Comparison of ENCODE assay signal across 1 cellular context in the genomic region with DNA sequence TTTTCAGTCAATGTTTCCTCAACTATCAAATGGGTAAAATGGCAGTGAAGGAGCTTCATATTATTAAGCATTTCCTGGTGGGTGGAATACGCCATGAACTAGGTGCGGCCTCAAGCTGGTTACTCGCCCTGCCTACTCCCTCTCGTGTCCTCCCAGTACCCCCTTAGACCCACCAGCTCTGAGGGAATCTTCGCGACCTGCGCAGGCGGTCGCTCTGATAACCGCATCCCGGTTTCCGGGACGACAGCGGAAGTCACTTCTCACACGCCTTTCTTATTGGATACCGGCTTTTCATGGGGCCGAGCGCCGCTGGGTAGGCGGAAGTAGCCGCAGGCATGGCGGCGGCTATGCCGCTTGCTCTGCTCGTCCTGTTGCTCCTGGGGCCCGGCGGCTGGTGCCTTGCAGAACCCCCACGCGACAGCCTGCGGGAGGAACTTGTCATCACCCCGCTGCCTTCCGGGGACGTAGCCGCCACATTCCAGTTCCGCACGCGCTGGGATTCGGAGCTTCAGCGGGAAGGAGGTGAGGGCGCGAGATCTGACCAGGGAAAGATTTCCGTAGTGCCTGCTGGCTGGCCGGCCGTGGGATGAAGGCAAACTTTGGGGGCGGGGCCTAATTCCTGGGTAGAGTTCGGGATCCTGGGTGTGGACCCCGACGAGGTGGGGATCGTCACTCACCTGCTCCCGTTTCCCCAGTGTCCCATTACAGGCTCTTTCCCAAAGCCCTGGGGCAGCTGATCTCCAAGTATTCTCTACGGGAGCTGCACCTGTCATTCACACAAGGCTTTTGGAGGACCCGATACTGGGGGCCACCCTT.
A peak's percentile ranks its signal among the peaks of the same experiment; 100 is the strongest.
TF ChIP-seq lines count a peak whose summit lies in the region.

A gene (plus strand): TSS at position 320 of the 816 bp plus-strand sequence. CDS start 16 bp downstream, at position 336.

TF ChIP-seq in HepG2, 621 proteins besides CTCF, POLR2A, EP300 and RAD21 (continued from another document and continues in another):
- TF ChIP-seq, protein P1, sequence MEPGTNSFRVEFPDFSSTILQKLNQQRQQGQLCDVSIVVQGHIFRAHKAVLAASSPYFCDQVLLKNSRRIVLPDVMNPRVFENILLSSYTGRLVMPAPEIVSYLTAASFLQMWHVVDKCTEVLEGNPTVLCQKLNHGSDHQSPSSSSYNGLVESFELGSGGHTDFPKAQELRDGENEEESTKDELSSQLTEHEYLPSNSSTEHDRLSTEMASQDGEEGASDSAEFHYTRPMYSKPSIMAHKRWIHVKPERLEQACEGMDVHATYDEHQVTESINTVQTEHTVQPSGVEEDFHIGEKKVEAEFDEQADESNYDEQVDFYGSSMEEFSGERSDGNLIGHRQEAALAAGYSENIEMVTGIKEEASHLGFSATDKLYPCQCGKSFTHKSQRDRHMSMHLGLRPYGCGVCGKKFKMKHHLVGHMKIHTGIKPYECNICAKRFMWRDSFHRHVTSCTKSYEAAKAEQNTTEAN (CRISPR knock-in tag; conservative IDR thresholded peaks at IDR 0.05): 0 out of 2 replicates have a peak, but pooled peaks have one; percentile 45
- TF ChIP-seq ZNF12 (CRISPR knock-in tag; IDR thresholded peaks at IDR 0.05): 0 out of 2 replicates have a peak, but pooled peaks have one; percentile 19
- TF ChIP-seq MAFF (IDR thresholded peaks at IDR 0.05; ENCODE audit: low read depth, low read length): no peak
- TF ChIP-seq SMAD9 (CRISPR knock-in tag; IDR thresholded peaks at IDR 0.05): no peak
- TF ChIP-seq, protein P2, sequence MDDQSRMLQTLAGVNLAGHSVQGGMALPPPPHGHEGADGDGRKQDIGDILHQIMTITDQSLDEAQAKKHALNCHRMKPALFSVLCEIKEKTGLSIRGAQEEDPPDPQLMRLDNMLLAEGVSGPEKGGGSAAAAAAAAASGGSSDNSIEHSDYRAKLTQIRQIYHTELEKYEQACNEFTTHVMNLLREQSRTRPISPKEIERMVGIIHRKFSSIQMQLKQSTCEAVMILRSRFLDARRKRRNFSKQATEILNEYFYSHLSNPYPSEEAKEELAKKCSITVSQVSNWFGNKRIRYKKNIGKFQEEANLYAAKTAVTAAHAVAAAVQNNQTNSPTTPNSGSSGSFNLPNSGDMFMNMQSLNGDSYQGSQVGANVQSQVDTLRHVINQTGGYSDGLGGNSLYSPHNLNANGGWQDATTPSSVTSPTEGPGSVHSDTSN (CRISPR knock-in tag; IDR thresholded peaks at IDR 0.05; ENCODE audit: borderline replicate concordance): 0 out of 2 replicates have a peak, but pooled peaks have one; percentile 34
- TF ChIP-seq, protein P3, sequence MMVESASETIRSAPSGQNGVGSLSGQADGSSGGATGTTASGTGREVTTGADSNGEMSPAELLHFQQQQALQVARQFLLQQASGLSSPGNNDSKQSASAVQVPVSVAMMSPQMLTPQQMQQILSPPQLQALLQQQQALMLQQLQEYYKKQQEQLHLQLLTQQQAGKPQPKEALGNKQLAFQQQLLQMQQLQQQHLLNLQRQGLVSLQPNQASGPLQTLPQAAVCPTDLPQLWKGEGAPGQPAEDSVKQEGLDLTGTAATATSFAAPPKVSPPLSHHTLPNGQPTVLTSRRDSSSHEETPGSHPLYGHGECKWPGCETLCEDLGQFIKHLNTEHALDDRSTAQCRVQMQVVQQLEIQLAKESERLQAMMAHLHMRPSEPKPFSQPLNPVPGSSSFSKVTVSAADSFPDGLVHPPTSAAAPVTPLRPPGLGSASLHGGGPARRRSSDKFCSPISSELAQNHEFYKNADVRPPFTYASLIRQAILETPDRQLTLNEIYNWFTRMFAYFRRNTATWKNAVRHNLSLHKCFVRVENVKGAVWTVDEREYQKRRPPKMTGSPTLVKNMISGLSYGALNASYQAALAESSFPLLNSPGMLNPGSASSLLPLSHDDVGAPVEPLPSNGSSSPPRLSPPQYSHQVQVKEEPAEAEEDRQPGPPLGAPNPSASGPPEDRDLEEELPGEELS (CRISPR knock-in tag; IDR thresholded peaks at IDR 0.05): no peak
- no peak for TF ChIP-seq CAMTA2 (CRISPR knock-in tag; IDR thresholded peaks at IDR 0.05; ENCODE audit: borderline replicate concordance)
- TF ChIP-seq ZNF850 (CRISPR knock-in tag; conservative IDR thresholded peaks at IDR 0.05): peak; percentile 61; the same call in 1 of the 2 replicates
- TF ChIP-seq HCFC1 (IDR thresholded peaks at IDR 0.05; ENCODE audit: low read depth, low read length): peak; percentile 63
- peak; percentile 90 for TF ChIP-seq ZNF143 (CRISPR knock-in tag; IDR thresholded peaks at IDR 0.05)
- TF ChIP-seq, protein P4, sequence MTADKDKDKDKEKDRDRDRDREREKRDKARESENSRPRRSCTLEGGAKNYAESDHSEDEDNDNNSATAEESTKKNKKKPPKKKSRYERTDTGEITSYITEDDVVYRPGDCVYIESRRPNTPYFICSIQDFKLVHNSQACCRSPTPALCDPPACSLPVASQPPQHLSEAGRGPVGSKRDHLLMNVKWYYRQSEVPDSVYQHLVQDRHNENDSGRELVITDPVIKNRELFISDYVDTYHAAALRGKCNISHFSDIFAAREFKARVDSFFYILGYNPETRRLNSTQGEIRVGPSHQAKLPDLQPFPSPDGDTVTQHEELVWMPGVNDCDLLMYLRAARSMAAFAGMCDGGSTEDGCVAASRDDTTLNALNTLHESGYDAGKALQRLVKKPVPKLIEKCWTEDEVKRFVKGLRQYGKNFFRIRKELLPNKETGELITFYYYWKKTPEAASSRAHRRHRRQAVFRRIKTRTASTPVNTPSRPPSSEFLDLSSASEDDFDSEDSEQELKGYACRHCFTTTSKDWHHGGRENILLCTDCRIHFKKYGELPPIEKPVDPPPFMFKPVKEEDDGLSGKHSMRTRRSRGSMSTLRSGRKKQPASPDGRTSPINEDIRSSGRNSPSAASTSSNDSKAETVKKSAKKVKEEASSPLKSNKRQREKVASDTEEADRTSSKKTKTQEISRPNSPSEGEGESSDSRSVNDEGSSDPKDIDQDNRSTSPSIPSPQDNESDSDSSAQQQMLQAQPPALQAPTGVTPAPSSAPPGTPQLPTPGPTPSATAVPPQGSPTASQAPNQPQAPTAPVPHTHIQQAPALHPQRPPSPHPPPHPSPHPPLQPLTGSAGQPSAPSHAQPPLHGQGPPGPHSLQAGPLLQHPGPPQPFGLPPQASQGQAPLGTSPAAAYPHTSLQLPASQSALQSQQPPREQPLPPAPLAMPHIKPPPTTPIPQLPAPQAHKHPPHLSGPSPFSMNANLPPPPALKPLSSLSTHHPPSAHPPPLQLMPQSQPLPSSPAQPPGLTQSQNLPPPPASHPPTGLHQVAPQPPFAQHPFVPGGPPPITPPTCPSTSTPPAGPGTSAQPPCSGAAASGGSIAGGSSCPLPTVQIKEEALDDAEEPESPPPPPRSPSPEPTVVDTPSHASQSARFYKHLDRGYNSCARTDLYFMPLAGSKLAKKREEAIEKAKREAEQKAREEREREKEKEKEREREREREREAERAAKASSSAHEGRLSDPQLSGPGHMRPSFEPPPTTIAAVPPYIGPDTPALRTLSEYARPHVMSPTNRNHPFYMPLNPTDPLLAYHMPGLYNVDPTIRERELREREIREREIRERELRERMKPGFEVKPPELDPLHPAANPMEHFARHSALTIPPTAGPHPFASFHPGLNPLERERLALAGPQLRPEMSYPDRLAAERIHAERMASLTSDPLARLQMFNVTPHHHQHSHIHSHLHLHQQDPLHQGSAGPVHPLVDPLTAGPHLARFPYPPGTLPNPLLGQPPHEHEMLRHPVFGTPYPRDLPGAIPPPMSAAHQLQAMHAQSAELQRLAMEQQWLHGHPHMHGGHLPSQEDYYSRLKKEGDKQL (CRISPR knock-in tag; IDR thresholded peaks at IDR 0.05; ENCODE audit: low read depth): no peak
- TF ChIP-seq, protein P5, sequence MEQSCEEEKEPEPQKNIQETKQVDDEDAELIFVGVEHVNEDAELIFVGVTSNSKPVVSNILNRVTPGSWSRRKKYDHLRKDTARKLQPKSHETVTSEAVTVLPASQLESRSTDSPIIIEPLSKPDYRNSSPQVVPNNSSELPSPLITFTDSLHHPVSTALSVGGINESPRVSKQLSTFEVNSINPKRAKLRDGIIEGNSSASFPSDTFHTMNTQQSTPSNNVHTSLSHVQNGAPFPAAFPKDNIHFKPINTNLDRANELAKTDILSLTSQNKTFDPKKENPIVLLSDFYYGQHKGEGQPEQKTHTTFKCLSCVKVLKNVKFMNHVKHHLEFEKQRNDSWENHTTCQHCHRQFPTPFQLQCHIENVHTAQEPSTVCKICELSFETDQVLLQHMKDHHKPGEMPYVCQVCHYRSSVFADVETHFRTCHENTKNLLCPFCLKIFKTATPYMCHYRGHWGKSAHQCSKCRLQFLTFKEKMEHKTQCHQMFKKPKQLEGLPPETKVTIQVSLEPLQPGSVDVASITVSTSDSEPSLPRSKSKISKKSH (CRISPR knock-in tag; IDR thresholded peaks at IDR 0.05; ENCODE audit: borderline replicate concordance): peak; percentile 98
- TF ChIP-seq ZSCAN9 (CRISPR knock-in tag; IDR thresholded peaks at IDR 0.05; ENCODE audit: borderline replicate concordance): peak; percentile 92
- TF ChIP-seq GABPB1 (CRISPR knock-in tag; IDR thresholded peaks at IDR 0.05): peak; percentile 99
- peak; percentile 95; the same call in 1 of the 2 replicates for TF ChIP-seq ZNF224 (CRISPR knock-in tag; IDR thresholded peaks at IDR 0.05)
- no peak; the same call in none of the 2 replicates for TF ChIP-seq ZNF160 (CRISPR knock-in tag; IDR thresholded peaks at IDR 0.05)
- no peak for TF ChIP-seq SOX13 (IDR thresholded peaks at IDR 0.05)
- peak in 1 of 2 experiments; percentile 48; a peak in 1 of 4 replicates for TF ChIP-seq SOX13 (CRISPR knock-in tag; conservative IDR thresholded peaks at IDR 0.05 in 1 of 2, IDR thresholded peaks at IDR 0.05 in 1 of 2)
- TF ChIP-seq JUN (CRISPR knock-in tag; IDR thresholded peaks at IDR 0.05): no peak
- peak; percentile 100 for TF ChIP-seq HDAC1 (CRISPR knock-in tag; IDR thresholded peaks at IDR 0.05)
- TF ChIP-seq, protein P6, sequence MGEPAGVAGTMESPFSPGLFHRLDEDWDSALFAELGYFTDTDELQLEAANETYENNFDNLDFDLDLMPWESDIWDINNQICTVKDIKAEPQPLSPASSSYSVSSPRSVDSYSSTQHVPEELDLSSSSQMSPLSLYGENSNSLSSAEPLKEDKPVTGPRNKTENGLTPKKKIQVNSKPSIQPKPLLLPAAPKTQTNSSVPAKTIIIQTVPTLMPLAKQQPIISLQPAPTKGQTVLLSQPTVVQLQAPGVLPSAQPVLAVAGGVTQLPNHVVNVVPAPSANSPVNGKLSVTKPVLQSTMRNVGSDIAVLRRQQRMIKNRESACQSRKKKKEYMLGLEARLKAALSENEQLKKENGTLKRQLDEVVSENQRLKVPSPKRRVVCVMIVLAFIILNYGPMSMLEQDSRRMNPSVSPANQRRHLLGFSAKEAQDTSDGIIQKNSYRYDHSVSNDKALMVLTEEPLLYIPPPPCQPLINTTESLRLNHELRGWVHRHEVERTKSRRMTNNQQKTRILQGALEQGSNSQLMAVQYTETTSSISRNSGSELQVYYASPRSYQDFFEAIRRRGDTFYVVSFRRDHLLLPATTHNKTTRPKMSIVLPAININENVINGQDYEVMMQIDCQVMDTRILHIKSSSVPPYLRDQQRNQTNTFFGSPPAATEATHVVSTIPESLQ (CRISPR knock-in tag; conservative IDR thresholded peaks at IDR 0.05): 0 out of 2 replicates have a peak, but pooled peaks have one; percentile 31
- TF ChIP-seq TBL1XR1 (IDR thresholded peaks at IDR 0.05; ENCODE audit: borderline replicate concordance, low read length, partially characterized antibody): peak; percentile 75
- no peak for TF ChIP-seq ZNF382 (CRISPR knock-in tag; IDR thresholded peaks at IDR 0.05; ENCODE audit: borderline replicate concordance)
- no peak; the same call in 1 of the 2 replicates for TF ChIP-seq U2AF2 (IDR thresholded peaks at IDR 0.05; ENCODE audit: low read depth, low read length)
- no peak; the same call in 1 of the 2 replicates for TF ChIP-seq ZC3H13 (CRISPR knock-in tag; IDR thresholded peaks at IDR 0.05)
- TF ChIP-seq RBAK (CRISPR knock-in tag; IDR thresholded peaks at IDR 0.05): no peak
- TF ChIP-seq RFXAP (CRISPR knock-in tag; IDR thresholded peaks at IDR 0.05; ENCODE audit: borderline replicate concordance): peak; percentile 94; the same call in 1 of the 2 replicates
- peak; percentile 100 for TF ChIP-seq ZNF501 (CRISPR knock-in tag; IDR thresholded peaks at IDR 0.05)
- TF ChIP-seq, protein P7, sequence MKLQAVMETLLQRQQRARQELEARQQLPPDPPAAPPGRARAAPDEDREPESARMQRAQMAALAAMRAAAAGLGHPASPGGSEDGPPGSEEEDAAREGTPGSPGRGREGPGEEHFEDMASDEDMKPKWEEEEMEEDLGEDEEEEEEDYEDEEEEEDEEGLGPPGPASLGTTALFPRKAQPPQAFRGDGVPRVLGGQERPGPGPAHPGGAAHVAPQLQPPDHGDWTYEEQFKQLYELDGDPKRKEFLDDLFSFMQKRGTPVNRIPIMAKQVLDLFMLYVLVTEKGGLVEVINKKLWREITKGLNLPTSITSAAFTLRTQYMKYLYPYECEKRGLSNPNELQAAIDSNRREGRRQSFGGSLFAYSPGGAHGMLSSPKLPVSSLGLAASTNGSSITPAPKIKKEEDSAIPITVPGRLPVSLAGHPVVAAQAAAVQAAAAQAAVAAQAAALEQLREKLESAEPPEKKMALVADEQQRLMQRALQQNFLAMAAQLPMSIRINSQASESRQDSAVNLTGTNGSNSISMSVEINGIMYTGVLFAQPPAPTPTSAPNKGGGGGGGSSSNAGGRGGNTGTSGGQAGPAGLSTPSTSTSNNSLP (IDR thresholded peaks at IDR 0.05; ENCODE audit: low read depth, low read length): no peak
- TF ChIP-seq, protein P8, sequence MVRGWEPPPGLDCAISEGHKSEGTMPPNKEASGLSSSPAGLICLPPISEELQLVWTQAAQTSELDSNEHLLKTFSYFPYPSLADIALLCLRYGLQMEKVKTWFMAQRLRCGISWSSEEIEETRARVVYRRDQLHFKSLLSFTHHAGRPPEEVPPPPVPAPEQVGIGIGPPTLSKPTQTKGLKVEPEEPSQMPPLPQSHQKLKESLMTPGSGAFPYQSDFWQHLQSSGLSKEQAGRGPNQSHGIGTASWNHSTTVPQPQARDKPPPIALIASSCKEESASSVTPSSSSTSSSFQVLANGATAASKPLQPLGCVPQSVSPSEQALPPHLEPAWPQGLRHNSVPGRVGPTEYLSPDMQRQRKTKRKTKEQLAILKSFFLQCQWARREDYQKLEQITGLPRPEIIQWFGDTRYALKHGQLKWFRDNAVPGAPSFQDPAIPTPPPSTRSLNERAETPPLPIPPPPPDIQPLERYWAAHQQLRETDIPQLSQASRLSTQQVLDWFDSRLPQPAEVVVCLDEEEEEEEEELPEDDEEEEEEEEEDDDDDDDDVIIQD (CRISPR knock-in tag; IDR thresholded peaks at IDR 0.05; ENCODE audit: low read depth): no peak; the same call in 1 of the 2 replicates
- TF ChIP-seq TMF1 (CRISPR knock-in tag; IDR thresholded peaks at IDR 0.05; ENCODE audit: low read depth): no peak; the same call in 1 of the 2 replicates
- peak; percentile 91; the same call in 1 of the 2 replicates for TF ChIP-seq WIZ (CRISPR knock-in tag; IDR thresholded peaks at IDR 0.05)
- peak; percentile 77; the same call in 1 of the 2 replicates for TF ChIP-seq AHR (CRISPR knock-in tag; IDR thresholded peaks at IDR 0.05)
- TF ChIP-seq, protein P9, sequence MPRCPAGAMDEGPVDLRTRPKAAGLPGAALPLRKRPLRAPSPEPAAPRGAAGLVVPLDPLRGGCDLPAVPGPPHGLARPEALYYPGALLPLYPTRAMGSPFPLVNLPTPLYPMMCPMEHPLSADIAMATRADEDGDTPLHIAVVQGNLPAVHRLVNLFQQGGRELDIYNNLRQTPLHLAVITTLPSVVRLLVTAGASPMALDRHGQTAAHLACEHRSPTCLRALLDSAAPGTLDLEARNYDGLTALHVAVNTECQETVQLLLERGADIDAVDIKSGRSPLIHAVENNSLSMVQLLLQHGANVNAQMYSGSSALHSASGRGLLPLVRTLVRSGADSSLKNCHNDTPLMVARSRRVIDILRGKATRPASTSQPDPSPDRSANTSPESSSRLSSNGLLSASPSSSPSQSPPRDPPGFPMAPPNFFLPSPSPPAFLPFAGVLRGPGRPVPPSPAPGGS (CRISPR knock-in tag; IDR thresholded peaks at IDR 0.05): peak; percentile 88
